Comparison of ENCODE assay signal across 1 cellular context in genomic region chr11:65382036-65382803, GRCh38.
TF ChIP-seq lines count a peak whose summit lies in the region.

Gene SLC25A45 (minus strand): TSS chr11:65382646. CDS start chr11:65381951, 695 bp downstream.

TF ChIP-seq in HepG2, 621 proteins besides CTCF, POLR2A, EP300 and RAD21 (continued from another document and continues in another):
- TF ChIP-seq, protein P1, sequence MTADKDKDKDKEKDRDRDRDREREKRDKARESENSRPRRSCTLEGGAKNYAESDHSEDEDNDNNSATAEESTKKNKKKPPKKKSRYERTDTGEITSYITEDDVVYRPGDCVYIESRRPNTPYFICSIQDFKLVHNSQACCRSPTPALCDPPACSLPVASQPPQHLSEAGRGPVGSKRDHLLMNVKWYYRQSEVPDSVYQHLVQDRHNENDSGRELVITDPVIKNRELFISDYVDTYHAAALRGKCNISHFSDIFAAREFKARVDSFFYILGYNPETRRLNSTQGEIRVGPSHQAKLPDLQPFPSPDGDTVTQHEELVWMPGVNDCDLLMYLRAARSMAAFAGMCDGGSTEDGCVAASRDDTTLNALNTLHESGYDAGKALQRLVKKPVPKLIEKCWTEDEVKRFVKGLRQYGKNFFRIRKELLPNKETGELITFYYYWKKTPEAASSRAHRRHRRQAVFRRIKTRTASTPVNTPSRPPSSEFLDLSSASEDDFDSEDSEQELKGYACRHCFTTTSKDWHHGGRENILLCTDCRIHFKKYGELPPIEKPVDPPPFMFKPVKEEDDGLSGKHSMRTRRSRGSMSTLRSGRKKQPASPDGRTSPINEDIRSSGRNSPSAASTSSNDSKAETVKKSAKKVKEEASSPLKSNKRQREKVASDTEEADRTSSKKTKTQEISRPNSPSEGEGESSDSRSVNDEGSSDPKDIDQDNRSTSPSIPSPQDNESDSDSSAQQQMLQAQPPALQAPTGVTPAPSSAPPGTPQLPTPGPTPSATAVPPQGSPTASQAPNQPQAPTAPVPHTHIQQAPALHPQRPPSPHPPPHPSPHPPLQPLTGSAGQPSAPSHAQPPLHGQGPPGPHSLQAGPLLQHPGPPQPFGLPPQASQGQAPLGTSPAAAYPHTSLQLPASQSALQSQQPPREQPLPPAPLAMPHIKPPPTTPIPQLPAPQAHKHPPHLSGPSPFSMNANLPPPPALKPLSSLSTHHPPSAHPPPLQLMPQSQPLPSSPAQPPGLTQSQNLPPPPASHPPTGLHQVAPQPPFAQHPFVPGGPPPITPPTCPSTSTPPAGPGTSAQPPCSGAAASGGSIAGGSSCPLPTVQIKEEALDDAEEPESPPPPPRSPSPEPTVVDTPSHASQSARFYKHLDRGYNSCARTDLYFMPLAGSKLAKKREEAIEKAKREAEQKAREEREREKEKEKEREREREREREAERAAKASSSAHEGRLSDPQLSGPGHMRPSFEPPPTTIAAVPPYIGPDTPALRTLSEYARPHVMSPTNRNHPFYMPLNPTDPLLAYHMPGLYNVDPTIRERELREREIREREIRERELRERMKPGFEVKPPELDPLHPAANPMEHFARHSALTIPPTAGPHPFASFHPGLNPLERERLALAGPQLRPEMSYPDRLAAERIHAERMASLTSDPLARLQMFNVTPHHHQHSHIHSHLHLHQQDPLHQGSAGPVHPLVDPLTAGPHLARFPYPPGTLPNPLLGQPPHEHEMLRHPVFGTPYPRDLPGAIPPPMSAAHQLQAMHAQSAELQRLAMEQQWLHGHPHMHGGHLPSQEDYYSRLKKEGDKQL (CRISPR knock-in tag; IDR thresholded peaks at IDR 0.05; ENCODE audit: low read depth): peak; percentile 78
- TF ChIP-seq ZNF564 (CRISPR knock-in tag; IDR thresholded peaks at IDR 0.05) (peak; percentile 58; the same call in 1 of the 2 replicates), ZNF512B (CRISPR knock-in tag; IDR thresholded peaks at IDR 0.05; ENCODE audit: borderline replicate concordance) (no peak), AFF4 (CRISPR knock-in tag; IDR thresholded peaks at IDR 0.05) (no peak; the same call in 1 of the 2 replicates), ZNF746 (CRISPR knock-in tag; IDR thresholded peaks at IDR 0.05) (peak; percentile 91), FIP1L1 (IDR thresholded peaks at IDR 0.05; ENCODE audit: borderline replicate concordance, insufficient read depth, low read depth, low read length) (no peak), ZNF230 (CRISPR knock-in tag; IDR thresholded peaks at IDR 0.05) (0 out of 2 replicates have a peak, but pooled peaks have one; percentile 85), TBX2 (CRISPR knock-in tag; IDR thresholded peaks at IDR 0.05; ENCODE audit: borderline replicate concordance) (peak; percentile 99), ZFP82 (CRISPR knock-in tag; IDR thresholded peaks at IDR 0.05; ENCODE audit: borderline replicate concordance) (peak; percentile 56; the same call in 1 of the 2 replicates), SP140L (CRISPR knock-in tag; IDR thresholded peaks at IDR 0.05; ENCODE audit: borderline replicate concordance) (peak; percentile 69; the same call in 1 of the 2 replicates), NFE2L2 (IDR thresholded peaks at IDR 0.05; ENCODE audit: low read length) (no peak), TFDP1 (CRISPR knock-in tag; IDR thresholded peaks at IDR 0.05; ENCODE audit: borderline replicate concordance) (peak; percentile 77; the same call in 1 of the 2 replicates), KLF9 (CRISPR knock-in tag; IDR thresholded peaks at IDR 0.05; ENCODE audit: low read depth) (no peak), POLR2G (IDR thresholded peaks at IDR 0.05; ENCODE audit: low read depth, low read length) (peak; percentile 81), CREBL2 (CRISPR knock-in tag; IDR thresholded peaks at IDR 0.05; ENCODE audit: borderline replicate concordance) (no peak; the same call in 1 of the 2 replicates), ZNF550 (CRISPR knock-in tag; IDR thresholded peaks at IDR 0.05; ENCODE audit: borderline replicate concordance) (no peak), TIGD3 (CRISPR knock-in tag; IDR thresholded peaks at IDR 0.05; ENCODE audit: borderline replicate concordance) (0 out of 2 replicates have a peak, but pooled peaks have one; percentile 20), AKNA (CRISPR knock-in tag; IDR thresholded peaks at IDR 0.05; ENCODE audit: borderline replicate concordance) (no peak), ZNF567 (CRISPR knock-in tag; IDR thresholded peaks at IDR 0.05; ENCODE audit: borderline replicate concordance) (0 out of 2 replicates have a peak, but pooled peaks have one; percentile 85), BCL3 (CRISPR knock-in tag; IDR thresholded peaks at IDR 0.05) (peak; percentile 66), PHF8 (CRISPR knock-in tag; IDR thresholded peaks at IDR 0.05) (peak; percentile 86)
- TF ChIP-seq, protein P2, sequence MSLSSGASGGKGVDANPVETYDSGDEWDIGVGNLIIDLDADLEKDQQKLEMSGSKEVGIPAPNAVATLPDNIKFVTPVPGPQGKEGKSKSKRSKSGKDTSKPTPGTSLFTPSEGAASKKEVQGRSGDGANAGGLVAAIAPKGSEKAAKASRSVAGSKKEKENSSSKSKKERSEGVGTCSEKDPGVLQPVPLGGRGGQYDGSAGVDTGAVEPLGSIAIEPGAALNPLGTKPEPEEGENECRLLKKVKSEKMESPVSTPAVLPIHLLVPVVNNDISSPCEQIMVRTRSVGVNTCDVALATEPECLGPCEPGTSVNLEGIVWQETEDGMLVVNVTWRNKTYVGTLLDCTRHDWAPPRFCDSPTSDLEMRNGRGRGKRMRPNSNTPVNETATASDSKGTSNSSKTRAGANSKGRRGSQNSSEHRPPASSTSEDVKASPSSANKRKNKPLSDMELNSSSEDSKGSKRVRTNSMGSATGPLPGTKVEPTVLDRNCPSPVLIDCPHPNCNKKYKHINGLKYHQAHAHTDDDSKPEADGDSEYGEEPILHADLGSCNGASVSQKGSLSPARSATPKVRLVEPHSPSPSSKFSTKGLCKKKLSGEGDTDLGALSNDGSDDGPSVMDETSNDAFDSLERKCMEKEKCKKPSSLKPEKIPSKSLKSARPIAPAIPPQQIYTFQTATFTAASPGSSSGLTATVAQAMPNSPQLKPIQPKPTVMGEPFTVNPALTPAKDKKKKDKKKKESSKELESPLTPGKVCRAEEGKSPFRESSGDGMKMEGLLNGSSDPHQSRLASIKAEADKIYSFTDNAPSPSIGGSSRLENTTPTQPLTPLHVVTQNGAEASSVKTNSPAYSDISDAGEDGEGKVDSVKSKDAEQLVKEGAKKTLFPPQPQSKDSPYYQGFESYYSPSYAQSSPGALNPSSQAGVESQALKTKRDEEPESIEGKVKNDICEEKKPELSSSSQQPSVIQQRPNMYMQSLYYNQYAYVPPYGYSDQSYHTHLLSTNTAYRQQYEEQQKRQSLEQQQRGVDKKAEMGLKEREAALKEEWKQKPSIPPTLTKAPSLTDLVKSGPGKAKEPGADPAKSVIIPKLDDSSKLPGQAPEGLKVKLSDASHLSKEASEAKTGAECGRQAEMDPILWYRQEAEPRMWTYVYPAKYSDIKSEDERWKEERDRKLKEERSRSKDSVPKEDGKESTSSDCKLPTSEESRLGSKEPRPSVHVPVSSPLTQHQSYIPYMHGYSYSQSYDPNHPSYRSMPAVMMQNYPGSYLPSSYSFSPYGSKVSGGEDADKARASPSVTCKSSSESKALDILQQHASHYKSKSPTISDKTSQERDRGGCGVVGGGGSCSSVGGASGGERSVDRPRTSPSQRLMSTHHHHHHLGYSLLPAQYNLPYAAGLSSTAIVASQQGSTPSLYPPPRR (CRISPR knock-in tag; IDR thresholded peaks at IDR 0.05; ENCODE audit: borderline replicate concordance): peak; percentile 87
